In genomic region chr18:50609171-50609570, GRCh38 we compare ENCODE assay signal across 6 cellular contexts. TPM values are rescaled to one million over a fixed set of nuclear protein-coding genes. Genes with fewer than 3 reads are reported as not detected.
"Had no signal": no experiment of that assay in that cellular context is flagged by ENCODE, and none has a peak within 500 bp of the region (broad histone marks: within the 10 kb centered on the region; RNA-seq: fewer than 3 reads in every experiment).

No MANE protein-coding gene starts in this region.

RNA-seq across cellular contexts. Expression of gene MAPK4, which starts 49.3 kb away (rescaled TPM):
- total RNA-seq: lung microvascular endothelial cell, mesenteric fat pad, mononuclear cell, myocyte had no signal
- polyA plus RNA-seq: immature natural killer cell, keratinocyte had no signal
